Comparison of ENCODE assay signal across 8 cellular contexts in genomic region chr1:215567491-215568286, GRCh38. TPM values are rescaled to one million over a fixed set of nuclear protein-coding genes. Genes with fewer than 3 reads are reported as not detected.
DNase-seq lines count a peak whose midpoint lies in the region; ATAC-seq, FAIRE-seq and TF ChIP-seq lines count a peak whose summit lies in the region.

No MANE protein-coding gene starts in this region.

- peak overlapping the region; percentile 94 for H3K4me3 Mint-ChIP-seq in stimulated activated memory B cell treated with anti-CD40 and anti-IgM and Interleukin-4, amounts not matched to agents 10 μg/mL and 1 μg/mL and 100 μg/mL, for 72 hours

- dilution Hi-C loops in endothelial cell of umbilical vein (cut with MboI; ENCODE audit: extremely low pct_ligation_motif_present, low sequenced_read_pairs): no loop called here

- peak overlapping the region; percentile 89 for H2AFZ ChIP-seq in endothelial cell of umbilical vein (ENCODE audit: low read depth, low read length)

- no peaks in the 10 kb centered on the region for H3K9me1 ChIP-seq in endothelial cell of umbilical vein (replicated peaks; ENCODE audit: control insufficient read depth, extremely low read depth, insufficient read depth, low read length)

- H3K4me3 ChIP-seq in BJ (ENCODE audit: low read depth, low read length) (peak overlapping the region; percentile 82), endothelial cell of umbilical vein (replicated peaks in 1 of 3; ENCODE audit: insufficient read depth in 1 of 3, low read depth in 1 of 3, low read length in 3 of 3) (peak overlapping the region; percentile 29 to 94 (median 85))

- H3K36me3 ChIP-seq in BJ (ENCODE audit: control insufficient read depth, insufficient read depth, low read length) (no peaks in the 10 kb centered on the region), endothelial cell of umbilical vein (ENCODE audit: control insufficient read depth in 2 of 2, extremely low read depth in 1 of 2, insufficient read depth in 2 of 2, low read length in 2 of 2) (no peaks in the 10 kb centered on the region)

- no peaks in the 10 kb centered on the region for H3K36me3 Mint-ChIP-seq in stimulated activated memory B cell treated with anti-CD40 and anti-IgM and Interleukin-4, amounts not matched to agents 10 μg/mL and 1 μg/mL and 100 μg/mL, for 72 hours

- H4K20me1 ChIP-seq in endothelial cell of umbilical vein (replicated peaks; ENCODE audit: control insufficient read depth, extremely low read depth, insufficient read depth, low read length): no peaks in the 10 kb centered on the region

- peaks cover 50% of the 10 kb centered on the region for H3K79me2 ChIP-seq in endothelial cell of umbilical vein (ENCODE audit: control insufficient read depth, insufficient read depth, low read length)

- CTCF ChIA-PET in BJ (lab: Yijun Ruan, JAX): interaction anchor here (1.3 kb wide), 1 partner anchor 37 kb away, joined by 3 read pairs; no protein-coding TSS in a partner anchor
- CTCF ChIA-PET in endothelial cell of umbilical vein (lab: Charles Lee): interaction anchor here (1.0 to 1.5 kb wide), 3 partner anchors 12 to 44 kb away, joined by 3 to 6 read pairs (median 3); no protein-coding TSS in a partner anchor

- H3K4me1 ChIP-seq in endothelial cell of umbilical vein (ENCODE audit: control insufficient read depth, extremely low read depth, insufficient read depth, low read length): peaks cover 20% of the 10 kb centered on the region

- H3K9ac ChIP-seq in endothelial cell of umbilical vein (replicated peaks; ENCODE audit: extremely low read depth, insufficient read depth, low read length): peak overlapping the region; percentile 94

- no peaks in the 10 kb centered on the region for H3K9me3 Mint-ChIP-seq in stimulated activated memory B cell treated with anti-CD40 and anti-IgM and Interleukin-4, amounts not matched to agents 10 μg/mL and 1 μg/mL and 100 μg/mL, for 72 hours

- H3K4me1 Mint-ChIP-seq in stimulated activated memory B cell treated with anti-CD40 and anti-IgM and Interleukin-4, amounts not matched to agents 10 μg/mL and 1 μg/mL and 100 μg/mL, for 72 hours: peaks cover 30% of the 10 kb centered on the region

- intact Hi-C loops in endothelial cell of umbilical vein (cut with micrococcal nuclease): loop anchor here (2.0 to 5.0 kb wide), 3 partner anchors 39 to 1580 kb away; partner anchors contain the start of gene PROX1

- no peaks in the 10 kb centered on the region for H3K27me3 ChIP-seq in BJ (ENCODE audit: control insufficient read depth, insufficient read depth, low read length)
- H3K27me3 ChIP-seq in endothelial cell of umbilical vein (ENCODE audit: control insufficient read depth in 2 of 2, insufficient read depth in 2 of 2, low read length in 2 of 2): no peaks in the 10 kb centered on the region

- TF ChIP-seq CTCF in BJ (IDR thresholded peaks at IDR 0.05; ENCODE audit: insufficient read depth, low read depth, low read length) (0 out of 2 replicates have a peak, but pooled peaks have one; percentile 9), endothelial cell of umbilical vein (IDR thresholded peaks at IDR 0.05; ENCODE audit: extremely low read depth in 1 of 2, insufficient read depth in 1 of 2, low read depth in 1 of 2, low read length in 2 of 2) (no peak)

- DNase-seq in BJ (ENCODE audit: low read depth) (no peak), NCI-H2196 treated with DMSO at 0.1 percent for 48 hours (lab: John Stamatoyannopoulos, UW; ENCODE audit: unreplicated experiment) (peak; percentile 38), endothelial cell of umbilical vein (ENCODE audit: low read depth, low spot score) (peak; percentile 67), midbrain (lab: John Stamatoyannopoulos, UW) (peak; percentile 56)
- peak; percentile 18 to 23 for DNase-seq in activated CD4-positive, alpha-beta T cell treated with anti-CD3 and anti-CD28 coated beads, Interleukin-2, amount 50 U/mL, for 4 hours

- POLR2A ChIA-PET in BJ (lab: Charles Lee): interaction anchor here (0.6 kb wide), 2 partner anchors 33 to 1046 kb away, joined by 3 to 7 read pairs; no protein-coding TSS in a partner anchor
- POLR2A ChIA-PET in endothelial cell of umbilical vein (lab: Charles Lee): interaction anchor here (1.0 kb wide), 1 partner anchor 665 kb away, joined by 4 read pairs; no protein-coding TSS in a partner anchor

- no peak for TF ChIP-seq POLR2A in endothelial cell of umbilical vein (IDR thresholded peaks at IDR 0.05; ENCODE audit: low read depth, low read length)

- H3K27ac Mint-ChIP-seq in stimulated activated memory B cell treated with anti-CD40 and anti-IgM and Interleukin-4, amounts not matched to agents 10 μg/mL and 1 μg/mL and 100 μg/mL, for 72 hours: peak overlapping the region; percentile 89

- peak overlapping the region; percentile 91 for H3K27ac ChIP-seq in endothelial cell of umbilical vein (ENCODE audit: insufficient read depth, low read depth, low read length)

- peaks cover 26% of the 10 kb centered on the region for H3K27me3 Mint-ChIP-seq in stimulated activated memory B cell treated with anti-CD40 and anti-IgM and Interleukin-4, amounts not matched to agents 10 μg/mL and 1 μg/mL and 100 μg/mL, for 72 hours

- no TSS peak for BruUV-seq in endothelial cell of umbilical vein (replicated peaks; lab: Mats Ljungman, UMichigan)

- FAIRE-seq in endothelial cell of umbilical vein (lab: Jason Lieb, UNC): peak; percentile 53

- ATAC-seq in GM18909 (IDR thresholded peaks at IDR 0.05; ENCODE audit: poor library complexity, unreplicated experiment) (peak; percentile 68), HG03103 (IDR thresholded peaks at IDR 0.05; ENCODE audit: low read depth, unreplicated experiment) (peak; percentile 48)
- peak; percentile 74 for ATAC-seq in stimulated activated memory B cell treated with anti-CD40 and anti-IgM and Interleukin-4, amounts not matched to agents 10 μg/mL and 1 μg/mL and 100 μg/mL, for 72 hours

- H3K9me3 ChIP-seq in endothelial cell of umbilical vein (replicated peaks; ENCODE audit: control insufficient read depth, insufficient read depth, low read length): no peaks in the 10 kb centered on the region

- H3K4me2 ChIP-seq in endothelial cell of umbilical vein (ENCODE audit: insufficient read depth, low read length): peak overlapping the region; percentile 99

TF ChIP-seq in endothelial cell of umbilical vein, 7 proteins besides CTCF, POLR2A, EP300 and RAD21:
- TF ChIP-seq MYC (IDR thresholded peaks at IDR 0.05; ENCODE audit: low read depth, low read length): no peak
- no peak for TF ChIP-seq JUN (IDR thresholded peaks at IDR 0.05; ENCODE audit: borderline replicate concordance, insufficient read depth, insufficient read length, low read depth)
- TF ChIP-seq GATA2 (IDR thresholded peaks at IDR 0.05; ENCODE audit: insufficient read depth, insufficient read length, low read depth, low read length): no peak
- TF ChIP-seq MAX (IDR thresholded peaks at IDR 0.05; ENCODE audit: insufficient read depth, insufficient read length): no peak
- no peak for TF ChIP-seq POLR2AphosphoS5 (IDR thresholded peaks at IDR 0.05; ENCODE audit: insufficient read depth, low read depth, low read length)
- no peak for TF ChIP-seq EZH2 (IDR thresholded peaks at IDR 0.05; ENCODE audit: borderline replicate concordance, low read depth, low read length, severe bottlenecking)
- no peak for TF ChIP-seq FOS (IDR thresholded peaks at IDR 0.05; ENCODE audit: borderline replicate concordance, insufficient read depth, low read length)
TF ChIP-seq in endothelial cell of umbilical vein: peak in this region for 0.

RNA-seq across cellular contexts. Expression of gene KCTD3, which starts 0.6 kb away (rescaled TPM):
- 31.7 and 56.1 TPM in 2 replicates for polyA plus RNA-seq in BJ (2011; rRNA removed)
- polyA minus RNA-seq in BJ (2011; rRNA and poly(A)+ RNA removed): 40.9 and 42.9 TPM in 2 replicates
- 28.3 and 31.1 TPM in 2 replicates for total RNA-seq in endothelial cell of umbilical vein
- 19.1 and 20.0 TPM in 2 replicates for polyA plus RNA-seq in endothelial cell of umbilical vein
- 23.6 and 28.3 TPM in 2 replicates for polyA plus RNA-seq in endothelial cell of umbilical vein (2011; cell fraction: cytosol; rRNA removed)
- polyA plus RNA-seq in endothelial cell of umbilical vein (2011; cell fraction: nucleus; rRNA removed): 66.1 and 69.2 TPM in 2 replicates
- polyA plus RNA-seq in endothelial cell of umbilical vein (2012): 16.3 and 21.5 TPM in 2 replicates
- 54.4 and 77.6 TPM in 2 replicates for polyA minus RNA-seq in endothelial cell of umbilical vein
- polyA minus RNA-seq in endothelial cell of umbilical vein (2011; cell fraction: cytosol; rRNA and poly(A)+ RNA removed): 51.9 TPM
- polyA minus RNA-seq in endothelial cell of umbilical vein (2011; cell fraction: nucleus; rRNA and poly(A)+ RNA removed): 45.5 and 64.6 TPM in 2 replicates
